26 cellular contexts compared by ENCODE assay signal in genomic region chr16:11050536-11050935, GRCh38.
DNase-seq lines count a peak whose midpoint lies in the region; ATAC-seq and TF ChIP-seq lines count a peak whose summit lies in the region.
"Had no signal": no experiment of that assay in that cellular context is flagged by ENCODE, and none has a peak within 500 bp of the region (broad histone marks: within the 10 kb centered on the region; RNA-seq: fewer than 3 reads in every experiment).

No MANE protein-coding gene starts in this region.

- peak overlapping the region; percentile 11 for H3K4me3 Mint-ChIP-seq in activated naive CD8-positive, alpha-beta T cell treated with anti-CD3 and anti-CD28 coated beads, Interleukin-2, amount 10 ng/mL, durations not matched to agents 7 days and 5 days
- H3K4me3 Mint-ChIP-seq in CD14-positive monocyte, result no peak overlapping the region
- H3K4me3 Mint-ChIP-seq: activated naive CD4-positive, alpha-beta T cell treated with anti-CD3 and anti-CD28 coated beads for 36 hours; nephron progenitor cell; type B pancreatic cell had no signal

- H3K4me1 Mint-ChIP-seq in activated naive CD8-positive, alpha-beta T cell treated with anti-CD3 and anti-CD28 coated beads, Interleukin-2, amount 10 ng/mL, durations not matched to agents 7 days and 5 days, result peaks cover 80% of the 10 kb centered on the region
- H3K4me1 Mint-ChIP-seq in CD14-positive monocyte, result peaks cover 36% of the 10 kb centered on the region

- H4K20me1 ChIP-seq in smooth muscle cell (ENCODE audit: low read depth), result no peaks in the 10 kb centered on the region

- H3K4me3 ChIP-seq in smooth muscle cell, result no peak overlapping the region
- H3K4me3 ChIP-seq: colonic mucosa had no signal

- peak overlapping the region; percentile 93 for H3K27ac Mint-ChIP-seq in activated naive CD8-positive, alpha-beta T cell treated with anti-CD3 and anti-CD28 coated beads, Interleukin-2, amount 10 ng/mL, durations not matched to agents 7 days and 5 days
- H3K27ac Mint-ChIP-seq in CD14-positive monocyte, result no peak overlapping the region
- H3K27ac Mint-ChIP-seq: activated naive CD4-positive, alpha-beta T cell treated with anti-CD3 and anti-CD28 coated beads for 36 hours; nephron progenitor cell; type B pancreatic cell had no signal

- no peaks in the 10 kb centered on the region for H3K9me3 ChIP-seq in KOPT-K1 (ENCODE audit: insufficient read depth, low read length, poor library complexity, severe bottlenecking)
- H3K9me3 ChIP-seq in smooth muscle cell (replicated peaks; ENCODE audit: low read depth), result no peaks in the 10 kb centered on the region
- H3K9me3 ChIP-seq: colonic mucosa had no signal

- H3K36me3 Mint-ChIP-seq in activated naive CD8-positive, alpha-beta T cell treated with anti-CD3 and anti-CD28 coated beads, Interleukin-2, amount 10 ng/mL, durations not matched to agents 7 days and 5 days, result peaks cover 46% of the 10 kb centered on the region
- H3K36me3 Mint-ChIP-seq in CD14-positive monocyte, result peaks cover 85 to 87% of the 10 kb centered on the region in 2 donors

- no peak overlapping the region for H2AFZ ChIP-seq in smooth muscle cell (ENCODE audit: low read depth)

- H3K4me2 ChIP-seq in smooth muscle cell, result peak overlapping the region; percentile 25

- peaks cover 30% of the 10 kb centered on the region for H3K36me3 ChIP-seq in KOPT-K1 (ENCODE audit: insufficient read depth, low read length)
- H3K36me3 ChIP-seq in smooth muscle cell (ENCODE audit: low read depth), result no peaks in the 10 kb centered on the region
- H3K36me3 ChIP-seq: colonic mucosa had no signal

- peaks cover 14% of the 10 kb centered on the region for H3K4me1 ChIP-seq in smooth muscle cell (ENCODE audit: low read depth)
- H3K4me1 ChIP-seq: colonic mucosa had no signal

- H3K27me3 ChIP-seq in smooth muscle cell (ENCODE audit: low read depth), result no peaks in the 10 kb centered on the region
- H3K27me3 ChIP-seq: colonic mucosa had no signal

- no peaks in the 10 kb centered on the region for H3K79me2 ChIP-seq in smooth muscle cell (ENCODE audit: low read depth)

- peak; percentile 60 for DNase-seq in activated effector memory CD4-positive, alpha-beta T cell treated with anti-CD3 and anti-CD28 coated beads, Interleukin-2, amount 50 U/mL, for 16 hours
- DNase-seq in activated effector memory CD4-positive, alpha-beta T cell treated with Interleukin-2 at 50 U/mL for 16 hours, result no peak
- no peak for DNase-seq in activated naive CD8-positive, alpha-beta T cell treated with anti-CD3 and anti-CD28 coated beads, Interleukin-2, amount 10 ng/mL, durations not matched to agents 7 days and 5 days
- DNase-seq in smooth muscle cell (lab: John Stamatoyannopoulos, UW; ENCODE audit: unreplicated experiment), result no peak
- no peak for DNase-seq in DMS53 treated with DMSO at 0.1 percent for 48 hours (lab: John Stamatoyannopoulos, UW; ENCODE audit: unreplicated experiment)
- no peak for DNase-seq in CD14-positive monocyte (ENCODE audit: low spot score)
- DNase-seq: activated naive CD4-positive, alpha-beta T cell treated with anti-CD3 and anti-CD28 coated beads for 36 hours; anterior cingulate cortex; C1 segment of cervical spinal cord; Calu3; colonic mucosa; effector memory CD4-positive, alpha-beta T cell; Karpas-422; kidney; NCI-H1436; NCI-H446 treated with DMSO at 0.1 percent for 48 hours; NCI-H82; nephron progenitor cell; RPMI8226; small intestine; stimulated activated CD4-positive, alpha-beta T cell treated with anti-CD3 and anti-CD28 coated beads, Interleukin-1b, Interleukin-23, amount 100 ng/mL, for 48 hours; substantia nigra had no signal

- TF ChIP-seq CTCF in smooth muscle cell (IDR thresholded peaks at IDR 0.05; ENCODE audit: borderline replicate concordance, insufficient read depth, poor library complexity, severe bottlenecking) (no peak), CD14-positive monocyte (IDR thresholded peaks at IDR 0.05) (no peak)

- no peaks in the 10 kb centered on the region for H3K9me3 Mint-ChIP-seq in activated naive CD8-positive, alpha-beta T cell treated with anti-CD3 and anti-CD28 coated beads, Interleukin-2, amount 10 ng/mL, durations not matched to agents 7 days and 5 days
- H3K9me3 Mint-ChIP-seq in CD14-positive monocyte, result no peaks in the 10 kb centered on the region
- H3K9me3 Mint-ChIP-seq: activated naive CD4-positive, alpha-beta T cell treated with anti-CD3 and anti-CD28 coated beads for 36 hours; nephron progenitor cell; T-cell; type B pancreatic cell had no signal

- H3K27me3 Mint-ChIP-seq in activated naive CD8-positive, alpha-beta T cell treated with anti-CD3 and anti-CD28 coated beads, Interleukin-2, amount 10 ng/mL, durations not matched to agents 7 days and 5 days, result no peaks in the 10 kb centered on the region
- peaks cover 3 to 17% (median 12%) of the 10 kb centered on the region in 3 donors for H3K27me3 Mint-ChIP-seq in CD14-positive monocyte (ENCODE audit: low read depth in 3 of 3)
- H3K27me3 Mint-ChIP-seq: T-cell, type B pancreatic cell had no signal

- 94% methylated on average over 7 of the region's 7 CpGs for WGBS in smooth muscle cell (ENCODE audit: low lambda C conversion rate)

- peaks cover 20% of the 10 kb centered on the region for H3F3A ChIP-seq in smooth muscle cell (ENCODE audit: low read depth)

- no peak overlapping the region for H3K9ac ChIP-seq in smooth muscle cell (ENCODE audit: low read depth)

- POLR2A ChIA-PET in activated naive CD8-positive, alpha-beta T cell treated with anti-CD3 and anti-CD28 coated beads, Interleukin-2, amount 10 ng/mL, durations not matched to agents 7 days and 5 days (lab: Charles Lee), result interaction anchor here (0.6 to 4.0 kb wide), 7 partner anchors 16 to 206 kb away, joined by 3 to 78 read pairs (median 4); partner anchors contain the start of gene SOCS1

- no peak for ATAC-seq in activated naive CD8-positive, alpha-beta T cell treated with anti-CD3 and anti-CD28 coated beads, Interleukin-2, amount 10 ng/mL, durations not matched to agents 7 days and 5 days (ENCODE audit: low read depth)
- ATAC-seq in HG02798 (IDR thresholded peaks at IDR 0.05; ENCODE audit: poor library complexity, unreplicated experiment), result no peak
- ATAC-seq: T-cell had no signal

- H3K27ac ChIP-seq in KOPT-K1 (ENCODE audit: low read depth, low read length, poor library complexity, severe bottlenecking), result peak overlapping the region; percentile 91
- no peak overlapping the region for H3K27ac ChIP-seq in smooth muscle cell (ENCODE audit: low read depth)
- H3K27ac ChIP-seq: colonic mucosa had no signal

- intact Hi-C loops in CD14-positive monocyte (cut with micrococcal nuclease), result no loop called here
